ENCODE assay signal across 1 cellular context in genomic region chr9:32526042-32526706, GRCh38.
TF ChIP-seq lines count a peak whose summit lies in the region.

Gene RIGI (minus strand): TSS chr9:32526196. CDS start chr9:32526166, 30 bp downstream.

TF ChIP-seq in HepG2, 621 proteins besides CTCF, POLR2A, EP300 and RAD21 (continued from another document and continues in another):
- TF ChIP-seq, protein P1, sequence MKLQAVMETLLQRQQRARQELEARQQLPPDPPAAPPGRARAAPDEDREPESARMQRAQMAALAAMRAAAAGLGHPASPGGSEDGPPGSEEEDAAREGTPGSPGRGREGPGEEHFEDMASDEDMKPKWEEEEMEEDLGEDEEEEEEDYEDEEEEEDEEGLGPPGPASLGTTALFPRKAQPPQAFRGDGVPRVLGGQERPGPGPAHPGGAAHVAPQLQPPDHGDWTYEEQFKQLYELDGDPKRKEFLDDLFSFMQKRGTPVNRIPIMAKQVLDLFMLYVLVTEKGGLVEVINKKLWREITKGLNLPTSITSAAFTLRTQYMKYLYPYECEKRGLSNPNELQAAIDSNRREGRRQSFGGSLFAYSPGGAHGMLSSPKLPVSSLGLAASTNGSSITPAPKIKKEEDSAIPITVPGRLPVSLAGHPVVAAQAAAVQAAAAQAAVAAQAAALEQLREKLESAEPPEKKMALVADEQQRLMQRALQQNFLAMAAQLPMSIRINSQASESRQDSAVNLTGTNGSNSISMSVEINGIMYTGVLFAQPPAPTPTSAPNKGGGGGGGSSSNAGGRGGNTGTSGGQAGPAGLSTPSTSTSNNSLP (IDR thresholded peaks at IDR 0.05; ENCODE audit: low read depth, low read length), result peak; percentile 12; the same call in 1 of the 2 replicates
- TF ChIP-seq CC2D1A (CRISPR knock-in tag; IDR thresholded peaks at IDR 0.05), result no peak
- no peak for TF ChIP-seq GLI4 (CRISPR knock-in tag; IDR thresholded peaks at IDR 0.05; ENCODE audit: borderline replicate concordance)
- peak; percentile 69 for TF ChIP-seq SMC3 (IDR thresholded peaks at IDR 0.05; ENCODE audit: low read length)
- TF ChIP-seq, protein P2, sequence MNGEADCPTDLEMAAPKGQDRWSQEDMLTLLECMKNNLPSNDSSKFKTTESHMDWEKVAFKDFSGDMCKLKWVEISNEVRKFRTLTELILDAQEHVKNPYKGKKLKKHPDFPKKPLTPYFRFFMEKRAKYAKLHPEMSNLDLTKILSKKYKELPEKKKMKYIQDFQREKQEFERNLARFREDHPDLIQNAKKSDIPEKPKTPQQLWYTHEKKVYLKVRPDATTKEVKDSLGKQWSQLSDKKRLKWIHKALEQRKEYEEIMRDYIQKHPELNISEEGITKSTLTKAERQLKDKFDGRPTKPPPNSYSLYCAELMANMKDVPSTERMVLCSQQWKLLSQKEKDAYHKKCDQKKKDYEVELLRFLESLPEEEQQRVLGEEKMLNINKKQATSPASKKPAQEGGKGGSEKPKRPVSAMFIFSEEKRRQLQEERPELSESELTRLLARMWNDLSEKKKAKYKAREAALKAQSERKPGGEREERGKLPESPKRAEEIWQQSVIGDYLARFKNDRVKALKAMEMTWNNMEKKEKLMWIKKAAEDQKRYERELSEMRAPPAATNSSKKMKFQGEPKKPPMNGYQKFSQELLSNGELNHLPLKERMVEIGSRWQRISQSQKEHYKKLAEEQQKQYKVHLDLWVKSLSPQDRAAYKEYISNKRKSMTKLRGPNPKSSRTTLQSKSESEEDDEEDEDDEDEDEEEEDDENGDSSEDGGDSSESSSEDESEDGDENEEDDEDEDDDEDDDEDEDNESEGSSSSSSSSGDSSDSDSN (CRISPR knock-in tag; IDR thresholded peaks at IDR 0.05), result 0 out of 2 replicates have a peak, but pooled peaks have one; percentile 32
- no peak; the same call in 1 of the 2 replicates for TF ChIP-seq ZNF629 (CRISPR knock-in tag; conservative IDR thresholded peaks at IDR 0.05)
- 0 out of 2 replicates have a peak, but pooled peaks have one; percentile 46 for TF ChIP-seq NFAT5 (CRISPR knock-in tag; IDR thresholded peaks at IDR 0.05)
- TF ChIP-seq HNF4A (CRISPR knock-in tag; IDR thresholded peaks at IDR 0.05), result peak; percentile 28; the same call in 1 of the 2 replicates
- TF ChIP-seq HNF4G (IDR thresholded peaks at IDR 0.05; ENCODE audit: borderline replicate concordance, low read depth, low read length), result 0 out of 2 replicates have a peak, but pooled peaks have one; percentile 19
- no peak for TF ChIP-seq HNF4G (CRISPR knock-in tag; IDR thresholded peaks at IDR 0.05; ENCODE audit: borderline replicate concordance, low read depth)
- 0 out of 2 replicates have a peak, but pooled peaks have one; percentile 58 for TF ChIP-seq KLF12 (CRISPR knock-in tag; IDR thresholded peaks at IDR 0.05; ENCODE audit: borderline replicate concordance)
- TF ChIP-seq BATF2 (CRISPR knock-in tag; IDR thresholded peaks at IDR 0.05), result no peak
- TF ChIP-seq ZNF501 (CRISPR knock-in tag; IDR thresholded peaks at IDR 0.05), result peak; percentile 81
- TF ChIP-seq, protein P3, sequence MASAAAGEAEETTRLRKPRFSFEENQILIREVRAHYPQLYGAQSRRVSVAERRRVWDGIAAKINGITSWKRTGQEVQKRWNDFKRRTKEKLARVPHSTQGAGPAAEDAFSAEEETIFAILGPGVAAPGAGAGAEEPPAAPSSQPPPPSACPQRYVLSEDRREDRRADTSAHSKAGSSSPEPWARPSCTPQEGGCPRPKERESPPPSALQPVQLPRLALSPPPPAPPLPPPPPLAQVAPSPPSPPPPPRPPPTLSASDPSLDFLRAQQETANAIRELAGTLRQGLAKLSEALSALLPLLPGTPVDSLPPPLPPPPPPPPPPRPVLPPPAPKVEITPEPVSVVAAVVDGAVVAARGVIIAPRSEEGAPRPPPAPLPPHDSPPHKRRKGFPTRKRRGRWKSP (CRISPR knock-in tag; IDR thresholded peaks at IDR 0.05), result peak; percentile 76; the same call in 1 of the 2 replicates
- no peak for TF ChIP-seq HDAC6 (IDR thresholded peaks at IDR 0.05; ENCODE audit: low read depth, low read length)
- TF ChIP-seq KLF9 (CRISPR knock-in tag; IDR thresholded peaks at IDR 0.05; ENCODE audit: low read depth), result 0 out of 2 replicates have a peak, but pooled peaks have one; percentile 35
- TF ChIP-seq, protein P4, sequence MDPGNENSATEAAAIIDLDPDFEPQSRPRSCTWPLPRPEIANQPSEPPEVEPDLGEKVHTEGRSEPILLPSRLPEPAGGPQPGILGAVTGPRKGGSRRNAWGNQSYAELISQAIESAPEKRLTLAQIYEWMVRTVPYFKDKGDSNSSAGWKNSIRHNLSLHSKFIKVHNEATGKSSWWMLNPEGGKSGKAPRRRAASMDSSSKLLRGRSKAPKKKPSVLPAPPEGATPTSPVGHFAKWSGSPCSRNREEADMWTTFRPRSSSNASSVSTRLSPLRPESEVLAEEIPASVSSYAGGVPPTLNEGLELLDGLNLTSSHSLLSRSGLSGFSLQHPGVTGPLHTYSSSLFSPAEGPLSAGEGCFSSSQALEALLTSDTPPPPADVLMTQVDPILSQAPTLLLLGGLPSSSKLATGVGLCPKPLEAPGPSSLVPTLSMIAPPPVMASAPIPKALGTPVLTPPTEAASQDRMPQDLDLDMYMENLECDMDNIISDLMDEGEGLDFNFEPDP (CRISPR knock-in tag; conservative IDR thresholded peaks at IDR 0.05), result 0 out of 2 replicates have a peak, but pooled peaks have one; percentile 80
- peak; percentile 42; the same call in 1 of the 2 replicates for TF ChIP-seq MIXL1 (CRISPR knock-in tag; IDR thresholded peaks at IDR 0.05)
- peak; percentile 66; the same call in 1 of the 2 replicates for TF ChIP-seq GFI1 (CRISPR knock-in tag; IDR thresholded peaks at IDR 0.05; ENCODE audit: borderline replicate concordance)
- TF ChIP-seq CEBPB (IDR thresholded peaks at IDR 0.05; ENCODE audit: borderline replicate concordance, low read depth, low read length), result no peak
- peak; percentile 57; the same call in 1 of the 2 replicates for TF ChIP-seq MYC (CRISPR knock-in tag; IDR thresholded peaks at IDR 0.05; ENCODE audit: borderline replicate concordance)
- peak; percentile 60; the same call in 1 of the 2 replicates for TF ChIP-seq KAT8 (CRISPR knock-in tag; IDR thresholded peaks at IDR 0.05)
- peak; percentile 18; the same call in 1 of the 2 replicates for TF ChIP-seq ZNF792 (CRISPR knock-in tag; IDR thresholded peaks at IDR 0.05)
- no peak for TF ChIP-seq PAF1 (CRISPR knock-in tag; IDR thresholded peaks at IDR 0.05)
- TF ChIP-seq KLF6 (CRISPR knock-in tag; IDR thresholded peaks at IDR 0.05), result 0 out of 2 replicates have a peak, but pooled peaks have one; percentile 56
- no peak for TF ChIP-seq NBN (conservative IDR thresholded peaks at IDR 0.05)
- TF ChIP-seq TGIF2 (CRISPR knock-in tag; IDR thresholded peaks at IDR 0.05), result peak; percentile 53; the same call in 1 of the 2 replicates
- TF ChIP-seq ZNF619 (CRISPR knock-in tag; IDR thresholded peaks at IDR 0.05), result 0 out of 2 replicates have a peak, but pooled peaks have one; percentile 59
- TF ChIP-seq, protein P5, sequence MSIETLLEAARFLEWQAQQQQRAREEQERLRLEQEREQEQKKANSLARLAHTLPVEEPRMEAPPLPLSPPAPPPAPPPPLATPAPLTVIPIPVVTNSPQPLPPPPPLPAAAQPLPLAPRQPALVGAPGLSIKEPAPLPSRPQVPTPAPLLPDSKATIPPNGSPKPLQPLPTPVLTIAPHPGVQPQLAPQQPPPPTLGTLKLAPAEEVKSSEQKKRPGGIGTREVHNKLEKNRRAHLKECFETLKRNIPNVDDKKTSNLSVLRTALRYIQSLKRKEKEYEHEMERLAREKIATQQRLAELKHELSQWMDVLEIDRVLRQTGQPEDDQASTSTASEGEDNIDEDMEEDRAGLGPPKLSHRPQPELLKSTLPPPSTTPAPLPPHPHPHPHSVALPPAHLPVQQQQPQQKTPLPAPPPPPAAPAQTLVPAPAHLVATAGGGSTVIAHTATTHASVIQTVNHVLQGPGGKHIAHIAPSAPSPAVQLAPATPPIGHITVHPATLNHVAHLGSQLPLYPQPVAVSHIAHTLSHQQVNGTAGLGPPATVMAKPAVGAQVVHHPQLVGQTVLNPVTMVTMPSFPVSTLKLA (IDR thresholded peaks at IDR 0.05), result 0 out of 2 replicates have a peak, but pooled peaks have one; percentile 22
- no peak for TF ChIP-seq ZEB1 (IDR thresholded peaks at IDR 0.05; ENCODE audit: insufficient replicate concordance, low read depth)
- TF ChIP-seq HNRNPLL (IDR thresholded peaks at IDR 0.05; ENCODE audit: low read depth, low read length, poor library complexity, severe bottlenecking), result peak; percentile 75
- no peak for TF ChIP-seq ZNF737 (CRISPR knock-in tag; IDR thresholded peaks at IDR 0.05; ENCODE audit: borderline replicate concordance)
- no peak for TF ChIP-seq ZNF431 (CRISPR knock-in tag; IDR thresholded peaks at IDR 0.05; ENCODE audit: borderline replicate concordance, low read depth)
- peak; percentile 58 for TF ChIP-seq HDAC2 (CRISPR knock-in tag; IDR thresholded peaks at IDR 0.05)
- peak; percentile 84 to 88 for TF ChIP-seq HMGXB4 (CRISPR knock-in tag; IDR thresholded peaks at IDR 0.05; ENCODE audit: borderline replicate concordance in 1 of 2, low read depth in 1 of 2)
- TF ChIP-seq FOXK2 (IDR thresholded peaks at IDR 0.05), result peak; percentile 59; the same call in 1 of the 2 replicates
- peak; percentile 43; the same call in 1 of the 2 replicates for TF ChIP-seq ZMYM3 (CRISPR knock-in tag; IDR thresholded peaks at IDR 0.05)
- TF ChIP-seq RFXAP (CRISPR knock-in tag; IDR thresholded peaks at IDR 0.05; ENCODE audit: borderline replicate concordance), result 0 out of 2 replicates have a peak, but pooled peaks have one; percentile 47
- no peak for TF ChIP-seq THAP8 (CRISPR knock-in tag; IDR thresholded peaks at IDR 0.05; ENCODE audit: borderline replicate concordance)
- no peak for TF ChIP-seq TOE1 (CRISPR knock-in tag; IDR thresholded peaks at IDR 0.05)
- TF ChIP-seq ZNF225 (CRISPR knock-in tag; IDR thresholded peaks at IDR 0.05), result peak; percentile 47; the same call in 1 of the 2 replicates
- TF ChIP-seq RELA (CRISPR knock-in tag; IDR thresholded peaks at IDR 0.05), result no peak
- peak; percentile 31 for TF ChIP-seq FOXA3 (CRISPR knock-in tag; IDR thresholded peaks at IDR 0.05)
- TF ChIP-seq MAX (IDR thresholded peaks at IDR 0.05), result peak; percentile 31; the same call in 1 of the 2 replicates
- TF ChIP-seq FOXM1 (CRISPR knock-in tag; IDR thresholded peaks at IDR 0.05), result no peak
- no peak for TF ChIP-seq ZNF781 (CRISPR knock-in tag; IDR thresholded peaks at IDR 0.05; ENCODE audit: borderline replicate concordance, not compliant biosample characterization)
- TF ChIP-seq ZNF460 (CRISPR knock-in tag; IDR thresholded peaks at IDR 0.05; ENCODE audit: borderline replicate concordance), result no peak
